15 cellular contexts compared by ENCODE assay signal in the genomic region with DNA sequence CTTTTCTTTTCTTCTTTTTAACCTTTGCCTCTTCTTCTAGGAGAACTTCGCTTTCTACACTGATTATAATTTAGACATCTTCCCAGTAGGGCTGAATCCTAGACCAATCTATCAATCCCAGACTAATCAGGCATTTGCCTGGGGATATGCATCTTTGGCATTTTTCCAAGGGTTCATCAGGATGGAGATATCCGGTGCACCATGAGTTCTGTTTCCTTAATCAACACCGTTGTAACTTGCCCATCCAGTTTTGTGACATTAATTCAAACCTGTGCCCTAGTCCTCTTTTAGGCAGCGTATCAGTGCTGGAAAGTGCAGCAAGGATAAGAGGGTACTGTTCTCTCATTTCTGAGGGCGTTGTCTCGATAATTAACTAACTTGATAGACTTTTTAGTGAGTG. TPM values are rescaled to one million over a fixed set of nuclear protein-coding genes. Genes with fewer than 3 reads are reported as not detected.
DNase-seq lines count a peak whose midpoint lies in the region; ATAC-seq, FAIRE-seq and TF ChIP-seq lines count a peak whose summit lies in the region.
"Had no signal": no experiment of that assay in that cellular context is flagged by ENCODE, and none has a peak within 500 bp of the region (broad histone marks: within the 10 kb centered on the region; RNA-seq: fewer than 3 reads in every experiment).

No MANE protein-coding gene starts in this region.

- H3K4me1 Mint-ChIP-seq in Calu3 (ENCODE audit: low read depth, unreplicated experiment) (peaks cover 42% of the 10 kb centered on the region), nephron progenitor cell (peaks cover 18% of the 10 kb centered on the region)

- peak; percentile 39 for DNase-seq in Calu3
- peak; percentile 11 for DNase-seq in NCI-H1436 treated with DMSO at 0.1 percent for 48 hours (lab: John Stamatoyannopoulos, UW)
- DNase-seq in bronchial epithelial cell (ENCODE audit: low read depth) = peak; percentile 23
- DNase-seq in prostate gland (ENCODE audit: low spot score) = no peak
- DNase-seq in NK-92 (lab: John Stamatoyannopoulos, UW; ENCODE audit: unreplicated experiment) = no peak
- no peak for DNase-seq in nephron progenitor cell
- DNase-seq: activated CD8-positive, alpha-beta memory T cell treated with anti-CD3 and anti-CD28 coated beads, Interleukin-2, amount 10 ng/mL, durations not matched to agents 7 days and 5 days; dorsolateral prefrontal cortex; stimulated activated CD4-positive, alpha-beta T cell treated with anti-CD3 and anti-CD28 coated beads, Interleukin-1b, Interleukin-23, amount 100 ng/mL, for 48 hours had no signal

- H3K4me3 Mint-ChIP-seq in Calu3 (ENCODE audit: low read depth, unreplicated experiment) (no peak overlapping the region), nephron progenitor cell (no peak overlapping the region)
- H3K4me3 Mint-ChIP-seq: activated CD8-positive, alpha-beta memory T cell treated with anti-CD3 and anti-CD28 coated beads, Interleukin-2, amount 10 ng/mL, durations not matched to agents 7 days and 5 days; stimulated activated memory B cell treated with anti-CD40 and anti-IgM and Interleukin-4, amounts not matched to agents 10 μg/mL and 1 μg/mL and 100 μg/mL, for 72 hours had no signal

- intact Hi-C loops in Calu3 (cut with micrococcal nuclease; ENCODE audit: unreplicated experiment) (loop anchor here (5.0 kb wide), 1 partner anchor 39 kb away; no protein-coding TSS in a partner anchor), prostate gland (cut with DNase I) (no loop called here)

- H3K4me1 ChIP-seq in prostate gland (replicated peaks) = no peaks in the 10 kb centered on the region

- H3K27ac ChIP-seq in prostate gland = peak overlapping the region; percentile 67 to 78
- H3K27ac ChIP-seq: RWPE1 had no signal

- no peaks in the 10 kb centered on the region for H3K36me3 Mint-ChIP-seq in Calu3 (ENCODE audit: insufficient read depth, unreplicated experiment)
- no peaks in the 10 kb centered on the region for H3K36me3 Mint-ChIP-seq in nephron progenitor cell (ENCODE audit: low read depth)
- H3K36me3 Mint-ChIP-seq: CD14-positive monocyte; stimulated activated memory B cell treated with anti-CD40 and anti-IgM and Interleukin-4, amounts not matched to agents 10 μg/mL and 1 μg/mL and 100 μg/mL, for 72 hours had no signal

- WGBS in prostate gland = 38% methylated on average over 6 of the region's 6 CpGs

- H3K9me3 Mint-ChIP-seq in Calu3 (ENCODE audit: low read depth, unreplicated experiment) = no peaks in the 10 kb centered on the region
- no peaks in the 10 kb centered on the region for H3K9me3 Mint-ChIP-seq in nephron progenitor cell
- H3K9me3 Mint-ChIP-seq: stimulated activated memory B cell treated with anti-CD40 and anti-IgM and Interleukin-4, amounts not matched to agents 10 μg/mL and 1 μg/mL and 100 μg/mL, for 72 hours had no signal

- ATAC-seq in GM18873 (IDR thresholded peaks at IDR 0.05; ENCODE audit: low FRiP score, unreplicated experiment) = no peak
- no peak for ATAC-seq in HG03354 (IDR thresholded peaks at IDR 0.05; ENCODE audit: poor library complexity, severe bottlenecking, unreplicated experiment)
- ATAC-seq: activated CD8-positive, alpha-beta memory T cell treated with anti-CD3 and anti-CD28 coated beads, Interleukin-2, amount 10 ng/mL, durations not matched to agents 7 days and 5 days; stimulated activated memory B cell treated with anti-CD40 and anti-IgM and Interleukin-4, amounts not matched to agents 10 μg/mL and 1 μg/mL and 100 μg/mL, for 72 hours had no signal

- H3K27ac Mint-ChIP-seq in Calu3 (ENCODE audit: unreplicated experiment) = no peak overlapping the region
- no peak overlapping the region for H3K27ac Mint-ChIP-seq in nephron progenitor cell
- H3K27ac Mint-ChIP-seq: activated CD8-positive, alpha-beta memory T cell treated with anti-CD3 and anti-CD28 coated beads, Interleukin-2, amount 10 ng/mL, durations not matched to agents 7 days and 5 days had no signal

- FAIRE-seq in bronchial epithelial cell (lab: Jason Lieb, UNC) = no peak
- FAIRE-seq: pancreas had no signal

- CTCF ChIA-PET in Calu3 (lab: Charles Lee) = interaction anchor here (1.9 kb wide), 1 partner anchor 43 kb away, joined by 4 read pairs; no protein-coding TSS in a partner anchor

- TF ChIP-seq CTCF in Calu3 (IDR thresholded peaks at IDR 0.05; ENCODE audit: unreplicated experiment) (no peak), bronchial epithelial cell (IDR thresholded peaks at IDR 0.05; ENCODE audit: insufficient read depth, low read length, severe bottlenecking) (no peak), prostate gland (IDR thresholded peaks at IDR 0.05) (no peak), nephron progenitor cell (IDR thresholded peaks at IDR 0.05) (no peak)

- no TSS peak for BruUV-seq in Calu3 (replicated peaks; lab: Mats Ljungman, UMichigan)

- H3K27me3 Mint-ChIP-seq in Calu3 (ENCODE audit: unreplicated experiment) (no peaks in the 10 kb centered on the region), nephron progenitor cell (ENCODE audit: low read depth, poor library complexity) (peaks cover 3% of the 10 kb centered on the region)

- H3K27me3 ChIP-seq in bronchial epithelial cell (ENCODE audit: control insufficient read depth, insufficient read depth, low read length) = no peaks in the 10 kb centered on the region
- H3K27me3 ChIP-seq in prostate gland (replicated peaks; ENCODE audit: insufficient read depth) = no peaks in the 10 kb centered on the region
- H3K27me3 ChIP-seq: pancreas had no signal

- H3K9me3 ChIP-seq in prostate gland = no peaks in the 10 kb centered on the region
- H3K9me3 ChIP-seq: pancreas had no signal

- H3K36me3 ChIP-seq in bronchial epithelial cell (ENCODE audit: control insufficient read depth, insufficient read depth, low read length) (no peaks in the 10 kb centered on the region), prostate gland (no peaks in the 10 kb centered on the region)
- H3K36me3 ChIP-seq: pancreas had no signal

- no peak for TF ChIP-seq POLR2A in prostate gland (IDR thresholded peaks at IDR 0.05)

- no peak overlapping the region for H3K4me3 ChIP-seq in bronchial epithelial cell (ENCODE audit: low read depth, low read length)
- H3K4me3 ChIP-seq in prostate gland = no peak overlapping the region

RNA-seq across cellular contexts. Expression of gene MGP, which starts 0.6 kb away (rescaled TPM):
- total RNA-seq in Calu3 (2022) (0.64 TPM in 1 of 2 replicates, not detected in the other), bronchial epithelial cell (0.79 TPM in 1 of 2 replicates, not detected in the other), prostate gland (100 to 1,000 TPM; 233 to 388 TPM)
- total RNA-seq: activated CD8-positive, alpha-beta memory T cell treated with anti-CD3 and anti-CD28 coated beads, Interleukin-2, amount 10 ng/mL, durations not matched to agents 7 days and 5 days had no signal

RNA-seq across cellular contexts. Expression of gene ART4, which starts 42.9 kb away (rescaled TPM):
- total RNA-seq in Calu3 (2022) (not detected in 2 replicates), bronchial epithelial cell (not detected in 2 replicates), prostate gland (under 1 TPM; 0.68 to 0.82 TPM)
- total RNA-seq: activated CD8-positive, alpha-beta memory T cell treated with anti-CD3 and anti-CD28 coated beads, Interleukin-2, amount 10 ng/mL, durations not matched to agents 7 days and 5 days had no signal

RNA-seq across cellular contexts. Expression of gene ERP27, which starts 52.1 kb away (rescaled TPM):
- total RNA-seq in Calu3 (2022) (0.17 and 2.3 TPM in 2 replicates), bronchial epithelial cell (not detected in 2 replicates), prostate gland (1 to 10 TPM in 1 of 2 donors, under 1 TPM in 1; 0.57 to 2.3 TPM)

Comparison
In these comparisons a context has a peak if more than half of its experiments do, and no peak if none do; other contexts are left out.
1. DNase-seq: peak in Calu3 (single experiment), NCI-H1436 treated with DMSO at 0.1 percent for 48 hours (single experiment) and bronchial epithelial cell (single experiment); none in prostate gland (single experiment), NK-92 (single experiment) and nephron progenitor cell (single experiment).
2. RNA of gene MGP, which starts 0.6 kb away (total RNA-seq): 233 to 388 TPM in prostate gland; 0.79 TPM in bronchial epithelial cell and 0.64 TPM in Calu3; every median in the first group is over 100 times any median in the second.